ENCODE assay signal across 1 cellular context in genomic region chr17:64084086-64084939, GRCh38.
TF ChIP-seq lines count a peak whose summit lies in the region.

No MANE protein-coding gene starts in this region.

TF ChIP-seq in HepG2, 621 proteins besides CTCF, POLR2A, EP300 and RAD21 (continued from another document and continues in another):
- TF ChIP-seq TFDP1 (CRISPR knock-in tag; IDR thresholded peaks at IDR 0.05; ENCODE audit: borderline replicate concordance) (peak; percentile 33; the same call in 1 of the 2 replicates), ZNF121 (CRISPR knock-in tag; IDR thresholded peaks at IDR 0.05) (no peak), FOXA3 (CRISPR knock-in tag; IDR thresholded peaks at IDR 0.05) (peak; percentile 84), ZNF432 (CRISPR knock-in tag; IDR thresholded peaks at IDR 0.05; ENCODE audit: borderline replicate concordance) (no peak), MXD4 (CRISPR knock-in tag; IDR thresholded peaks at IDR 0.05) (no peak), ZNF749 (CRISPR knock-in tag; IDR thresholded peaks at IDR 0.05; ENCODE audit: borderline replicate concordance) (no peak), ADNP (CRISPR knock-in tag; IDR thresholded peaks at IDR 0.05) (peak; percentile 91; the same call in 1 of the 2 replicates), PRMT3 (CRISPR knock-in tag; IDR thresholded peaks at IDR 0.05; ENCODE audit: borderline replicate concordance, low read depth) (no peak), TEAD3 (CRISPR knock-in tag; optimal IDR thresholded peaks at IDR 0.05; ENCODE audit: borderline replicate concordance) (peak; percentile 52), SSRP1 (CRISPR knock-in tag; IDR thresholded peaks at IDR 0.05) (peak; percentile 87), TRIM22 (IDR thresholded peaks at IDR 0.05) (no peak), JDP2 (CRISPR knock-in tag; IDR thresholded peaks at IDR 0.05; ENCODE audit: borderline replicate concordance) (no peak), EZH2 (conservative IDR thresholded peaks at IDR 0.05; ENCODE audit: low read depth, low read length) (no peak), CBFB (CRISPR knock-in tag; IDR thresholded peaks at IDR 0.05) (peak; percentile 24; the same call in 1 of the 2 replicates), ZNF33A (CRISPR knock-in tag; IDR thresholded peaks at IDR 0.05; ENCODE audit: borderline replicate concordance) (no peak), KDM4B (CRISPR knock-in tag; IDR thresholded peaks at IDR 0.05) (no peak), HNF4G (IDR thresholded peaks at IDR 0.05; ENCODE audit: borderline replicate concordance, low read depth, low read length) (peak; percentile 37), HNF4G (CRISPR knock-in tag; IDR thresholded peaks at IDR 0.05; ENCODE audit: borderline replicate concordance, low read depth) (no peak), ZNF263 (CRISPR knock-in tag; IDR thresholded peaks at IDR 0.05) (0 out of 2 replicates have a peak, but pooled peaks have one; percentile 14), HOMEZ (CRISPR knock-in tag; IDR thresholded peaks at IDR 0.05; ENCODE audit: low read depth) (peak; percentile 16; the same call in 1 of the 2 replicates), YY1 (IDR thresholded peaks at IDR 0.05; ENCODE audit: insufficient read depth, insufficient replicate concordance, low read depth, low read length) (peak; percentile 16), MED1 (CRISPR knock-in tag; IDR thresholded peaks at IDR 0.05) (0 out of 2 replicates have a peak, but pooled peaks have one; percentile 29), ETV5 (CRISPR knock-in tag; IDR thresholded peaks at IDR 0.05; ENCODE audit: borderline replicate concordance) (peak; percentile 15; the same call in 1 of the 2 replicates), NFIC (IDR thresholded peaks at IDR 0.05; ENCODE audit: low read length) (0 out of 2 replicates have a peak, but pooled peaks have one; percentile 48), MAFF (IDR thresholded peaks at IDR 0.05; ENCODE audit: low read depth, low read length) (no peak), FOXP1 (IDR thresholded peaks at IDR 0.05) (no peak), FOXP1 (CRISPR knock-in tag; IDR thresholded peaks at IDR 0.05) (0 out of 2 replicates have a peak, but pooled peaks have one; percentile 7), HNRNPUL1 (IDR thresholded peaks at IDR 0.05; ENCODE audit: low read depth, low read length) (no peak), ZMYM2 (CRISPR knock-in tag; IDR thresholded peaks at IDR 0.05) (peak; percentile 86), ZNF570 (CRISPR knock-in tag; IDR thresholded peaks at IDR 0.05; ENCODE audit: borderline replicate concordance) (no peak), NFATC3 (CRISPR knock-in tag; IDR thresholded peaks at IDR 0.05) (peak; percentile 74; the same call in 1 of the 2 replicates), SRSF1 (optimal IDR thresholded peaks at IDR 0.05; ENCODE audit: low read depth, low read length) (no peak), ZFP1 (CRISPR knock-in tag; IDR thresholded peaks at IDR 0.05) (0 out of 2 replicates have a peak, but pooled peaks have one; percentile 16), GZF1 (CRISPR knock-in tag; IDR thresholded peaks at IDR 0.05) (peak; percentile 88), ZBTB33 (CRISPR knock-in tag; IDR thresholded peaks at IDR 0.05) (peak; percentile 17; the same call in 1 of the 2 replicates), ZBTB37 (CRISPR knock-in tag; IDR thresholded peaks at IDR 0.05) (peak; percentile 44; the same call in 1 of the 2 replicates), ZNF609 (CRISPR knock-in tag; IDR thresholded peaks at IDR 0.05; ENCODE audit: borderline replicate concordance) (no peak), MAZ (IDR thresholded peaks at IDR 0.05; ENCODE audit: borderline replicate concordance, low read depth, low read length) (no peak), MAZ (CRISPR knock-in tag; IDR thresholded peaks at IDR 0.05; ENCODE audit: low read depth) (no peak), SALL1 (CRISPR knock-in tag; IDR thresholded peaks at IDR 0.05) (peak; percentile 23), ZMYM4 (CRISPR knock-in tag; IDR thresholded peaks at IDR 0.05) (peak; percentile 60; the same call in 1 of the 2 replicates), PBX2 (CRISPR knock-in tag; IDR thresholded peaks at IDR 0.05) (peak; percentile 35), ZBTB7B (CRISPR knock-in tag; IDR thresholded peaks at IDR 0.05) (no peak)
- TF ChIP-seq, protein P1, sequence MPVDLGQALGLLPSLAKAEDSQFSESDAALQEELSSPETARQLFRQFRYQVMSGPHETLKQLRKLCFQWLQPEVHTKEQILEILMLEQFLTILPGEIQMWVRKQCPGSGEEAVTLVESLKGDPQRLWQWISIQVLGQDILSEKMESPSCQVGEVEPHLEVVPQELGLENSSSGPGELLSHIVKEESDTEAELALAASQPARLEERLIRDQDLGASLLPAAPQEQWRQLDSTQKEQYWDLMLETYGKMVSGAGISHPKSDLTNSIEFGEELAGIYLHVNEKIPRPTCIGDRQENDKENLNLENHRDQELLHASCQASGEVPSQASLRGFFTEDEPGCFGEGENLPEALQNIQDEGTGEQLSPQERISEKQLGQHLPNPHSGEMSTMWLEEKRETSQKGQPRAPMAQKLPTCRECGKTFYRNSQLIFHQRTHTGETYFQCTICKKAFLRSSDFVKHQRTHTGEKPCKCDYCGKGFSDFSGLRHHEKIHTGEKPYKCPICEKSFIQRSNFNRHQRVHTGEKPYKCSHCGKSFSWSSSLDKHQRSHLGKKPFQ (CRISPR knock-in tag; IDR thresholded peaks at IDR 0.05; ENCODE audit: insufficient replicate concordance), result no peak
- TF ChIP-seq, protein P2, sequence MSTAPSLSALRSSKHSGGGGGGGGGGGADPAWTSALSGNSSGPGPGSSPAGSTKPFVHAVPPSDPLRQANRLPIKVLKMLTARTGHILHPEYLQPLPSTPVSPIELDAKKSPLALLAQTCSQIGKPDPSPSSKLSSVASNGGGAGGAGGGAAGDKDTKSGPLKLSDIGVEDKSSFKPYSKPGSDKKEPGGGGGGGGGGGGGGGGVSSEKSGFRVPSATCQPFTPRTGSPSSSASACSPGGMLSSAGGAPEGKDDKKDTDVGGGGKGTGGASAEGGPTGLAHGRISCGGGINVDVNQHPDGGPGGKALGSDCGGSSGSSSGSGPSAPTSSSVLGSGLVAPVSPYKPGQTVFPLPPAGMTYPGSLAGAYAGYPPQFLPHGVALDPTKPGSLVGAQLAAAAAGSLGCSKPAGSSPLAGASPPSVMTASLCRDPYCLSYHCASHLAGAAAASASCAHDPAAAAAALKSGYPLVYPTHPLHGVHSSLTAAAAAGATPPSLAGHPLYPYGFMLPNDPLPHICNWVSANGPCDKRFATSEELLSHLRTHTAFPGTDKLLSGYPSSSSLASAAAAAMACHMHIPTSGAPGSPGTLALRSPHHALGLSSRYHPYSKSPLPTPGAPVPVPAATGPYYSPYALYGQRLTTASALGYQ (CRISPR knock-in tag; IDR thresholded peaks at IDR 0.05), result 0 out of 2 replicates have a peak, but pooled peaks have one; percentile 17
- TF ChIP-seq, protein P3, sequence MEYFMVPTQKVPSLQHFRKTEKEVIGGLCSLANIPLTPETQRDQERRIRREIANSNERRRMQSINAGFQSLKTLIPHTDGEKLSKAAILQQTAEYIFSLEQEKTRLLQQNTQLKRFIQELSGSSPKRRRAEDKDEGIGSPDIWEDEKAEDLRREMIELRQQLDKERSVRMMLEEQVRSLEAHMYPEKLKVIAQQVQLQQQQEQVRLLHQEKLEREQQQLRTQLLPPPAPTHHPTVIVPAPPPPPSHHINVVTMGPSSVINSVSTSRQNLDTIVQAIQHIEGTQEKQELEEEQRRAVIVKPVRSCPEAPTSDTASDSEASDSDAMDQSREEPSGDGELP (IDR thresholded peaks at IDR 0.05; ENCODE audit: borderline replicate concordance, low read depth), result 0 out of 2 replicates have a peak, but pooled peaks have one; percentile 30
